ENCODE assay signal across 20 cellular contexts in genomic region chr16:1306344-1306743, GRCh38. TPM values are rescaled to one million over a fixed set of nuclear protein-coding genes. Genes with fewer than 3 reads are reported as not detected.
DNase-seq lines count a peak whose midpoint lies in the region; ATAC-seq and TF ChIP-seq lines count a peak whose summit lies in the region.
"Had no signal": no experiment of that assay in that cellular context is flagged by ENCODE, and none has a peak within 500 bp of the region (broad histone marks: within the 10 kb centered on the region; RNA-seq: fewer than 3 reads in every experiment).

No MANE protein-coding gene starts in this region.

- H3K36me3 ChIP-seq in tibial artery: no peaks in the 10 kb centered on the region
- H3K36me3 ChIP-seq: thyroid gland had no signal

- H3K27ac Mint-ChIP-seq in activated naive CD4-positive, alpha-beta T cell treated with anti-CD3 and anti-CD28 coated beads for 36 hours: peak overlapping the region; percentile 39
- H3K27ac Mint-ChIP-seq in activated naive CD4-positive, alpha-beta T cell treated with anti-CD3 and anti-CD28 coated beads, Interleukin-2, amount 50 U/mL, for 72 hours: peak overlapping the region in 1 of 2 donors; percentile 55
- H3K27ac Mint-ChIP-seq in immature natural killer cell (peak overlapping the region in 1 of 6 donors; percentile 16), type B pancreatic cell (peak overlapping the region; percentile 87)

- H3K4me3 ChIP-seq in tibial artery: no peak overlapping the region
- H3K4me3 ChIP-seq: HAP-1, thyroid gland had no signal

- H3K4me1 ChIP-seq in tibial artery (peaks cover 0 to 25% (median 9%) of the 10 kb centered on the region in 4 donors), foreskin keratinocyte (peaks cover 9% of the 10 kb centered on the region)

- no peak overlapping the region for H3K4me3 Mint-ChIP-seq in activated naive CD4-positive, alpha-beta T cell treated with anti-CD3 and anti-CD28 coated beads for 36 hours
- H3K4me3 Mint-ChIP-seq in immature natural killer cell: peak overlapping the region in 4 of 5 donors; percentile 18 to 66 (median 32)
- H3K4me3 Mint-ChIP-seq in type B pancreatic cell: peak overlapping the region; percentile 72

- POLR2A ChIA-PET in RWPE1 (lab: Yijun Ruan, JAX; ENCODE audit: low non-redundant PET): no interaction called here

- intact Hi-C loops in activated naive CD4-positive, alpha-beta T cell treated with anti-CD3 and anti-CD28 coated beads for 36 hours (cut with micrococcal nuclease): no loop called here
- intact Hi-C loops in tibial artery (cut with DNase I; ENCODE audit: low total_unique reads): no loop called here

- no peak for TF ChIP-seq CTCF in RWPE1 (conservative IDR thresholded peaks at IDR 0.05; ENCODE audit: low read depth)
- TF ChIP-seq CTCF in type B pancreatic cell (conservative IDR thresholded peaks at IDR 0.05): no peak
- no peak for TF ChIP-seq CTCF in tibial artery (IDR thresholded peaks at IDR 0.05)
- no peak for TF ChIP-seq CTCF in foreskin keratinocyte (conservative IDR thresholded peaks at IDR 0.05)

- no peaks in the 10 kb centered on the region for H3K27me3 Mint-ChIP-seq in activated naive CD4-positive, alpha-beta T cell treated with anti-CD3 and anti-CD28 coated beads for 36 hours (ENCODE audit: low read depth)
- peaks cover 6 to 18% (median 11%) of the 10 kb centered on the region in 3 donors for H3K27me3 Mint-ChIP-seq in immature natural killer cell (ENCODE audit: low read depth in 3 of 3)
- peaks cover 4% of the 10 kb centered on the region for H3K27me3 Mint-ChIP-seq in type B pancreatic cell

- H3K27me3 ChIP-seq in tibial artery (peaks cover 0 to 30% of the 10 kb centered on the region in 2 donors), foreskin keratinocyte (no peaks in the 10 kb centered on the region)
- H3K27me3 ChIP-seq: thyroid gland had no signal

- CTCF ChIA-PET in activated naive CD4-positive, alpha-beta T cell treated with anti-CD3 and anti-CD28 coated beads for 36 hours (lab: Charles Lee): interaction anchor here (0.9 kb wide), 1 partner anchor 16 kb away, joined by 3 read pairs; no protein-coding TSS in a partner anchor
- CTCF ChIA-PET in RWPE1 (lab: Yijun Ruan, JAX): interaction anchor here (0.6 kb wide), 1 partner anchor 55 kb away, joined by 3 read pairs; no protein-coding TSS in a partner anchor

- DNase-seq in activated naive CD4-positive, alpha-beta T cell treated with anti-CD3 and anti-CD28 coated beads for 36 hours: no peak
- no peak for DNase-seq in activated naive CD4-positive, alpha-beta T cell treated with anti-CD3 and anti-CD28 coated beads, Interleukin-2, amount 50 U/mL, for 72 hours (ENCODE audit: low spot score in 2 of 2)
- DNase-seq in RWPE1 (ENCODE audit: low spot score): no peak
- no peak for DNase-seq in immature natural killer cell
- no peak for DNase-seq in type B pancreatic cell (ENCODE audit: extremely low spot score, unreplicated experiment)
- no peak for DNase-seq in tibial artery
- no peak for DNase-seq in foreskin keratinocyte
- DNase-seq in effector CD8-positive, alpha-beta T cell (lab: John Stamatoyannopoulos, UW): no peak
- DNase-seq: foreskin fibroblast, Kasumi-1, mesendoderm, NCI-H1092, NCI-H2081 treated with DMSO at 0.1 percent for 48 hours, NCI-H510A treated with DMSO at 0.1 percent for 48 hours, thyroid gland, WERI-Rb-1 had no signal

- ATAC-seq in activated naive CD4-positive, alpha-beta T cell treated with anti-CD3 and anti-CD28 coated beads, Interleukin-2, amount 50 U/mL, for 72 hours: no peak
- no peak for ATAC-seq in foreskin keratinocyte
- ATAC-seq: Right ventricle myocardium inferior had no signal

- H3K36me3 Mint-ChIP-seq in activated naive CD4-positive, alpha-beta T cell treated with anti-CD3 and anti-CD28 coated beads for 36 hours (ENCODE audit: low read depth): peaks cover 12% of the 10 kb centered on the region
- H3K36me3 Mint-ChIP-seq in activated naive CD4-positive, alpha-beta T cell treated with anti-CD3 and anti-CD28 coated beads, Interleukin-2, amount 50 U/mL, for 72 hours: peaks cover 14 to 15% of the 10 kb centered on the region in 2 donors
- peaks cover 0 to 3% (median 0%) of the 10 kb centered on the region in 3 donors for H3K36me3 Mint-ChIP-seq in immature natural killer cell
- H3K36me3 Mint-ChIP-seq in type B pancreatic cell: peaks cover 4% of the 10 kb centered on the region

- H3K4me1 Mint-ChIP-seq in activated naive CD4-positive, alpha-beta T cell treated with anti-CD3 and anti-CD28 coated beads for 36 hours (ENCODE audit: low read depth): peaks cover 35% of the 10 kb centered on the region
- H3K4me1 Mint-ChIP-seq in immature natural killer cell (peaks cover 15 to 36% of the 10 kb centered on the region in 2 donors), type B pancreatic cell (ENCODE audit: unreplicated experiment) (no peaks in the 10 kb centered on the region)

- H3K9me3 Mint-ChIP-seq in activated naive CD4-positive, alpha-beta T cell treated with anti-CD3 and anti-CD28 coated beads for 36 hours: peaks cover 2% of the 10 kb centered on the region
- H3K9me3 Mint-ChIP-seq in activated naive CD4-positive, alpha-beta T cell treated with anti-CD3 and anti-CD28 coated beads, Interleukin-2, amount 50 U/mL, for 72 hours: no peaks in the 10 kb centered on the region
- H3K9me3 Mint-ChIP-seq in immature natural killer cell: no peaks in the 10 kb centered on the region
- H3K9me3 Mint-ChIP-seq in type B pancreatic cell: no peaks in the 10 kb centered on the region

- H3K9me3 ChIP-seq in tibial artery: no peaks in the 10 kb centered on the region
- H3K9me3 ChIP-seq: HAP-1, thyroid gland had no signal

- H3K27ac ChIP-seq in RWPE1 (peak overlapping the region; percentile 87), tibial artery (no peak overlapping the region), foreskin keratinocyte (no peak overlapping the region)
- H3K27ac ChIP-seq: thyroid gland, WERI-Rb-1 had no signal

RNA-seq across cellular contexts. Expression of gene UBE2I, which starts 3.1 kb away (rescaled TPM):
- total RNA-seq in activated naive CD4-positive, alpha-beta T cell treated with anti-CD3 and anti-CD28 coated beads for 36 hours: 100 to 1,000 TPM; 273 to 297 TPM
- 100 to 1,000 TPM; 205 to 246 TPM for total RNA-seq in activated naive CD4-positive, alpha-beta T cell treated with anti-CD3 and anti-CD28 coated beads, Interleukin-2, amount 50 U/mL, for 72 hours
- polyA plus RNA-seq in immature natural killer cell: 100 to 1,000 TPM in 2 of 3 donors, 10 to 100 TPM in 1; 94.1 to 119 (median 101) TPM
- 157 and 170 TPM in 2 replicates for total RNA-seq in type B pancreatic cell (ENCODE audit: low replicate concordance)
- total RNA-seq in foreskin keratinocyte: 76.7 and 101 TPM in 2 replicates
- 155 and 172 TPM in 2 replicates for polyA plus RNA-seq in foreskin keratinocyte

RNA-seq across cellular contexts. Expression of gene BAIAP3, which starts 27.1 kb away (rescaled TPM):
- total RNA-seq in activated naive CD4-positive, alpha-beta T cell treated with anti-CD3 and anti-CD28 coated beads for 36 hours: under 1 TPM; 0.10 to 0.37 TPM
- 1 to 10 TPM in 1 of 2 donors, under 1 TPM in 1; 0.34 to 1.9 TPM for total RNA-seq in activated naive CD4-positive, alpha-beta T cell treated with anti-CD3 and anti-CD28 coated beads, Interleukin-2, amount 50 U/mL, for 72 hours
- polyA plus RNA-seq in immature natural killer cell (1 to 10 TPM in 2 of 3 donors, not detected in 1; 1.9 to 4.0 TPM), foreskin keratinocyte (0.04 and 0.08 TPM in 2 replicates)
- total RNA-seq in type B pancreatic cell (ENCODE audit: low replicate concordance) (5.0 and 6.9 TPM in 2 replicates), foreskin keratinocyte (0.07 and 0.27 TPM in 2 replicates)

RNA-seq across cellular contexts. Expression of gene TSR3, which starts 45.3 kb away (rescaled TPM):
- 10 to 100 TPM; 48.5 to 50.7 TPM for total RNA-seq in activated naive CD4-positive, alpha-beta T cell treated with anti-CD3 and anti-CD28 coated beads for 36 hours
- 10 to 100 TPM; 34.4 to 50.8 TPM for total RNA-seq in activated naive CD4-positive, alpha-beta T cell treated with anti-CD3 and anti-CD28 coated beads, Interleukin-2, amount 50 U/mL, for 72 hours
- polyA plus RNA-seq in immature natural killer cell: 100 to 1,000 TPM; 104 to 143 (median 114) TPM
- total RNA-seq in type B pancreatic cell (ENCODE audit: low replicate concordance): 53.1 and 54.0 TPM in 2 replicates
- 73.7 and 80.1 TPM in 2 replicates for total RNA-seq in foreskin keratinocyte
- 117 and 119 TPM in 2 replicates for polyA plus RNA-seq in foreskin keratinocyte

RNA-seq across cellular contexts. Expression of gene GNPTG, which starts 45.4 kb away (rescaled TPM):
- total RNA-seq in activated naive CD4-positive, alpha-beta T cell treated with anti-CD3 and anti-CD28 coated beads for 36 hours: 10 to 100 TPM; 15.9 to 17.3 TPM
- total RNA-seq in activated naive CD4-positive, alpha-beta T cell treated with anti-CD3 and anti-CD28 coated beads, Interleukin-2, amount 50 U/mL, for 72 hours: 10 to 100 TPM; 21.7 to 25.4 TPM
- polyA plus RNA-seq in immature natural killer cell (10 to 100 TPM; 44.3 to 76.5 (median 64.1) TPM), foreskin keratinocyte (34.1 and 40.3 TPM in 2 replicates)
- total RNA-seq in type B pancreatic cell (ENCODE audit: low replicate concordance) (55.6 and 68.5 TPM in 2 replicates), foreskin keratinocyte (18.8 and 21.6 TPM in 2 replicates)

RNA-seq across cellular contexts. Expression of gene TPSD1, which starts 50.5 kb away (rescaled TPM):
- total RNA-seq in activated naive CD4-positive, alpha-beta T cell treated with anti-CD3 and anti-CD28 coated beads for 36 hours: not detected
- not detected for total RNA-seq in activated naive CD4-positive, alpha-beta T cell treated with anti-CD3 and anti-CD28 coated beads, Interleukin-2, amount 50 U/mL, for 72 hours
- polyA plus RNA-seq in immature natural killer cell (not detected), foreskin keratinocyte (not detected in 2 replicates)
- total RNA-seq in type B pancreatic cell (ENCODE audit: low replicate concordance) (not detected in 2 replicates), foreskin keratinocyte (not detected in 2 replicates)
- total RNA-seq: G401, renal cortical epithelial cell had no signal
